ENCODE assay signal across 8 cellular contexts in the genomic region with DNA sequence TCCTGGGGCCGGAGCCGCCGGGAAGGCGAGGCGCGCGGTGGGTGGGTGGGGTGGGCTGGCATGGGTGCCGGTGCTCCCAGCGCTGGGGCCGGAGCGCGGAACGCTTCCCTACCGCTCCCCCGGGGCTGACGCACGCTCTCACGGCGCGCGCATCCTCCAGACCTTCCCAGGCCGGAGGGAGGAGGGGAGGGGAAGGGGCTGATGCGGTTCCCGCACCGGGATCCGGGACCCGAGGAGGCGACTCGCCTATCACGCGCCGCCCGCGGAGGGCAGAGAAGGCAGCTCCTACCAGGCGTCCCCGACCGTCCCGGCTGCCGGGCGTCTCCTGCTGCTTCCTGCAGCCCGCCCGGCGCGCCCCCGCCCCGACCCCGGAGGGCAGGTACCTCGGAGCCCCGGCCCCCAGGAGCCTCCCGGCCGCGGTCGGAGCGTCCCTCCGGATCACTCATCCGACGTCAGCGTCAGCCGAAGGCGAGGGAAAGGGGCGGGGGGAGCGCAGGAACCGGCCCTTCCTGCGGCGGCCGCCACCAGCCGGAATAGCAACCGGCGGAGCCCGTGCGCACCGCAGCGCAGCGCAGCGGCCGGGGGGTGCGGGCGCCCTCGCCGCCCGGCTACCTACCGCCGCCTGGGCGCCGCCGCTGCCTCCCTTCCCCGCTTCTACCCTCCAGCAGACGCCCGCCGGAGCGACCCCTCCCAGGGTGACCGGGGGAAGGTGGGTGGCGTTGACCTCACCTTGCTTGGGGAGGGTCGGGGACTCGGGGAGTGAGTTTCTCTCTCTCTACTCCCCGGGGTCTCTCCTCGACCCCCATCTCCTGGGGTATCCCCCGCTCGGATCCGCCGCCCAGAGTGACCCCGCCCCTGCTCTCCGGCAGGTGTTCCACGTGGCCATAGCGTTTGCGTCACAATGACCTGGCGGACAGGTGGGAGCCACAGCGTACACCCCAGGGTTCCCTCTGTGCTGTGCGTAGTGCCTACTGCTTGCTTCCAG. TPM values are rescaled to one million over a fixed set of nuclear protein-coding genes. Genes with fewer than 3 reads are reported as not detected.
A peak's percentile ranks its signal among the peaks of the same experiment; 100 is the strongest.
DNase-seq lines count a peak whose midpoint lies in the region; ATAC-seq, FAIRE-seq and TF ChIP-seq lines count a peak whose summit lies in the region.

A gene (minus strand): TSS at position 457 of the 985 bp plus-strand sequence. CDS start 26,241 bp downstream, outside the sequence.

- H3K9ac ChIP-seq in MM.1S (ENCODE audit: low read length), result peak within 1 kb of the TSS; percentile 55; the same call in 1 of the 2 replicates

- peaks cover 61 to 66% of the 10 kb centered on the region in 2 donors for H3K27me3 Mint-ChIP-seq in T-cell

- ATAC-seq in GM21529 (IDR thresholded peaks at IDR 0.05; ENCODE audit: unreplicated experiment), result peak; percentile 72
- ATAC-seq in T-cell (replicated peaks in 1 of 4), result peak in 3 of 4 experiments; percentile 31 to 46 (median 41)

- no peaks in the 10 kb centered on the region for H3K4me1 ChIP-seq in MM.1S (ENCODE audit: low read length)

- no peaks in the 10 kb centered on the region for H3F3A ChIP-seq in MM.1S (ENCODE audit: insufficient read depth, low read length)

- FAIRE-seq in RCC 7860 (lab: Jason Lieb, UNC), result no peak

- no peaks in the 10 kb centered on the region for H3K27me3 ChIP-seq in MM.1S (replicated peaks; ENCODE audit: insufficient read depth, low read length)

- H3K27ac Mint-ChIP-seq in T-cell, result no peak within 1 kb of the TSS

- CTCF ChIA-PET in T-cell (lab: Charles Lee), result interaction anchor here in 1 of 2 donors (1.1 kb wide), 1 partner anchor 34 kb away, joined by 3 read pairs; no protein-coding TSS in a partner anchor

- no peaks in the 10 kb centered on the region for H3K36me3 ChIP-seq in MM.1S (replicated peaks; ENCODE audit: insufficient read depth, low read length)

- H4K20me1 ChIP-seq in MM.1S (ENCODE audit: insufficient read depth, low read length), result no peaks in the 10 kb centered on the region

- H3K9me3 ChIP-seq in MM.1S (replicated peaks; ENCODE audit: insufficient read depth, low read length), result no peaks in the 10 kb centered on the region

- no peaks in the 10 kb centered on the region for H3K79me2 ChIP-seq in MM.1S (ENCODE audit: low read length)

- H3K36me3 Mint-ChIP-seq in T-cell, result no peaks in the 10 kb centered on the region

- DNase-seq in DMS79 (lab: John Stamatoyannopoulos, UW) (peak; percentile 50), MM.1S (peak; percentile 56), T-cell (peak in 6 of 34 experiments; percentile 1 to 16 (median 6)), dermis blood vessel endothelial cell (peak; percentile 86), left kidney (ENCODE audit: low read depth, low spot score) (peak; percentile 89), RCC 7860 (ENCODE audit: low spot score) (no peak)
- DNase-seq in stimulated activated CD4-positive, alpha-beta T cell treated with anti-CD3 and anti-CD28 coated beads, Interleukin-4, amount 100 ng/mL, for 1 hour, result peak; percentile 16

- H3K9me3 Mint-ChIP-seq in T-cell, result peaks cover 0 to 3% (median 0%) of the 10 kb centered on the region in 3 donors

- peak within 1 kb of the TSS; percentile 80 for H3K4me2 ChIP-seq in MM.1S (ENCODE audit: low read depth, low read length)

- no peak for TF ChIP-seq CTCF in MM.1S (IDR thresholded peaks at IDR 0.05; ENCODE audit: low read length)

- H2AFZ ChIP-seq in MM.1S (ENCODE audit: low read length), result peak within 1 kb of the TSS; percentile 90

- peak within 1 kb of the TSS; percentile 64 to 73 (median 71) for H3K4me3 Mint-ChIP-seq in T-cell

- H3K9me2 ChIP-seq in MM.1S (replicated peaks; ENCODE audit: insufficient read depth, low read length), result no peaks in the 10 kb centered on the region

- H3K4me1 Mint-ChIP-seq in T-cell, result peaks cover 6 to 13% (median 11%) of the 10 kb centered on the region in 3 donors

- peak within 1 kb of the TSS; percentile 75 for H3K4me3 ChIP-seq in MM.1S (ENCODE audit: low read length)

- POLR2A ChIA-PET in T-cell (lab: Charles Lee), result no interaction called here

- peak within 1 kb of the TSS; percentile 2; the same call in 1 of the 2 replicates for H3K27ac ChIP-seq in MM.1S (ENCODE audit: low read length)

RNA-seq across cellular contexts. Expression of the gene that starts here (rescaled TPM):
- total RNA-seq in T-cell (1 to 10 TPM in 3 of 5 donors, under 1 TPM in 2; 0.82 to 2.4 (median 1.1) TPM), dermis blood vessel endothelial cell (41.1 and 55.8 TPM in 2 replicates)

Comparison
In these comparisons a context has a peak if more than half of its experiments do, and no peak if none do; other contexts are left out.
1. RNA of the gene that starts here (total RNA-seq): 41.1 to 55.8 TPM in dermis blood vessel endothelial cell; 0.82 to 2.4 TPM in T-cell; every median in the first group is over 10 times any median in the second.